28 cellular contexts compared by ENCODE assay signal in the genomic region with DNA sequence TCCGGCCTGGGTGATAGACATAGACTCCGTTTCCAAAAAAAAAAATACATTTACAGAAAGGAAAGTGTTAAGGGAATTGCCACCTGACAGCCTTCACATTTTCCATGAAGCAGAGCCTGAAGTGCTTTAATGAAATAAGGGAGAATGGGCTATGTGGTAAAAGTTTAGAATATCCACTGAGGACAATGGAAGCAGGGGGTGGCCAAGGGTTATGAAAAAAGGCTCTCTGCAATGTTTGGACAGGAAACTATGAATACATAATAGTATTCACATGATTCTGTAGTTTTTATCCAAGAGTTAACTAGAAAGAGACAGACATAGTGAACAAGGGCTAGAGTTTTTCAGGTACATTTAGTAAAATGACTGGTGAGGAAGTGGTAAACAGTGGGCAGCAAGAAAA.
"Had no signal": no experiment of that assay in that cellular context is flagged by ENCODE, and none has a peak within 500 bp of the region (broad histone marks: within the 10 kb centered on the region; RNA-seq: fewer than 3 reads in every experiment).

No MANE protein-coding gene starts in this region.

- H3K27me3 Mint-ChIP-seq: activated B cell treated with CpG ODN at 0.5 μM for 24 hours; activated naive CD8-positive, alpha-beta T cell treated with anti-CD3 and anti-CD28 coated beads, Interleukin-2, amount 10 ng/mL, durations not matched to agents 7 days and 5 days; IgD-negative memory B cell had no signal

- H3K9me3 Mint-ChIP-seq: activated B cell treated with CpG ODN at 0.5 μM for 24 hours; activated naive CD8-positive, alpha-beta T cell treated with anti-CD3 and anti-CD28 coated beads, Interleukin-2, amount 10 ng/mL, durations not matched to agents 7 days and 5 days; IgD-negative memory B cell; T-helper 1 cell treated with Interleukin-12 subunit alpha and Interleukin-12 subunit beta and Interleukin-4 antibody, amounts not matched to agents 30 μg/mL and 1 μg/mL, for 36 hours had no signal

- DNase-seq: activated B cell treated with CpG ODN at 0.5 μM for 24 hours; activated CD4-positive, alpha-beta T cell treated with anti-CD3 and anti-CD28 coated beads for 48 hours; activated CD4-positive, alpha-beta T cell treated with anti-CD3 and anti-CD28 coated beads, Interleukin-2, amount 50 U/mL, for 4 hours; activated CD4-positive, CD25-positive, alpha-beta regulatory T cell treated with anti-CD3 and anti-CD28 coated beads, Interleukin-2, amount 50 U/mL, for 72 hours; activated CD8-positive, alpha-beta memory T cell treated with anti-CD3 and anti-CD28 coated beads, Interleukin-2, amount 50 U/mL, for 4 hours; activated effector memory CD4-positive, alpha-beta T cell treated with anti-CD3 and anti-CD28 coated beads, Interleukin-2, amount 50 U/mL, for 16 hours; activated naive CD4-positive, alpha-beta T cell; activated naive CD4-positive, alpha-beta T cell treated with anti-CD3 and anti-CD28 coated beads, Interleukin-2, amount 50 U/mL, for 16 hours; activated naive CD8-positive, alpha-beta T cell treated with anti-CD3 and anti-CD28 coated beads, Interleukin-2, amount 10 ng/mL, durations not matched to agents 7 days and 5 days; activated T-cell treated with anti-CD3 and anti-CD28 coated beads for 4 hours; adrenal gland; body of pancreas; cerebellar nuclear complex; Karpas-422; KBM-7; NCI-H1048; NCI-H1105 treated with DMSO at 0.1 percent for 48 hours; NCI-H1436 treated with DMSO at 0.1 percent for 48 hours; NCI-H1694 treated with DMSO at 0.1 percent for 48 hours; NCI-H2029; NCI-H345; NCI-H524 treated with DMSO at 0.1 percent for 48 hours; SHP77; SJCRH30; T-helper 9 cell had no signal

- H3K27ac Mint-ChIP-seq: activated B cell treated with CpG ODN at 0.5 μM for 24 hours; activated naive CD8-positive, alpha-beta T cell treated with anti-CD3 and anti-CD28 coated beads, Interleukin-2, amount 10 ng/mL, durations not matched to agents 7 days and 5 days; IgD-negative memory B cell; T-helper 1 cell treated with Interleukin-12 subunit alpha and Interleukin-12 subunit beta and Interleukin-4 antibody, amounts not matched to agents 30 μg/mL and 1 μg/mL, for 36 hours had no signal

- ATAC-seq: body of pancreas, Panc1 had no signal

- H3K4me1 Mint-ChIP-seq: activated B cell treated with CpG ODN at 0.5 μM for 24 hours had no signal

- H3K4me3 Mint-ChIP-seq: activated B cell treated with CpG ODN at 0.5 μM for 24 hours; activated naive CD8-positive, alpha-beta T cell treated with anti-CD3 and anti-CD28 coated beads, Interleukin-2, amount 10 ng/mL, durations not matched to agents 7 days and 5 days; IgD-negative memory B cell; T-helper 1 cell treated with Interleukin-12 subunit alpha and Interleukin-12 subunit beta and Interleukin-4 antibody, amounts not matched to agents 30 μg/mL and 1 μg/mL, for 36 hours had no signal
